In the genomic region with DNA sequence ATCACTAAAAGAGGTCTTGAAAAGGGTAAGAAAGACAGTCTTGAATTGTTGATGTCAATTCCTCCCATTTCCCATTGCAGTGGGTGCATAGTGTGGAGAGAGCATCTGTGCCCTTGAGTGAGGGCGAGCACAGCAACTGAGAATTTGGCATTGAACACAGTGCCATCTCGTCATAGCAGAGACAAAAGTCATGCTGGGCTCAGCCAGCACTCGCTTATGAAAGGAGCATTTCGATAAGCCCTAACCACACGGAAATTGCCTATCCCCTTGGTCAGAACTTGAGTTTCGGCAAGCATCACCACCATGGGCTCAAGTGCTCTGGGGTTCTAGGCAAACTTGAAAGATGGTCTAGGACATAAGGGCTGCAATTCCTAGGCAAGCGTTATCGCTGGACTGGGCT, we compare ENCODE assay signal across 28 cellular contexts.
"Had no signal": no experiment of that assay in that cellular context is flagged by ENCODE, and none has a peak within 500 bp of the region (broad histone marks: within the 10 kb centered on the region; RNA-seq: fewer than 3 reads in every experiment).

No MANE protein-coding gene starts in this region.

- H3K27me3 ChIP-seq: neutrophil, pancreas, spleen, suprapubic skin, testis, tibial artery, transverse colon, upper lobe of right lung, uterus had no signal

- H3K36me3 ChIP-seq: neutrophil, pancreas, spleen, suprapubic skin, tibial artery, transverse colon, upper lobe of right lung, uterus had no signal

- FAIRE-seq: pancreas had no signal

- H3K9me3 ChIP-seq: neutrophil, pancreas, testis, tibial artery, upper lobe of right lung, uterus had no signal

- H3K4me3 ChIP-seq: pancreas, psoas muscle, skin epidermis, smooth muscle cell, spleen, suprapubic skin, testis, tibial artery, transverse colon, upper lobe of right lung, uterus had no signal

- H3K4me2 ChIP-seq: smooth muscle cell had no signal

- H3K27ac ChIP-seq: neutrophil, pancreas, psoas muscle, skin epidermis, spleen, suprapubic skin, testis, tibial artery, transverse colon, upper lobe of right lung, uterus had no signal

- ATAC-seq: naive thymus-derived CD8-positive, alpha-beta T cell; natural killer cell treated with Interleukin-12 subunit alpha and Interleukin-12 subunit beta and Interleukin-15 and Interleukin-18, amount 100 ng/mL, for 72 hours; pancreas; psoas muscle; right cardiac atrium; sciatic nerve; stimulated activated memory B cell treated with anti-CD40 and anti-IgM and Interleukin-4, amounts not matched to agents 10 μg/mL and 1 μg/mL and 100 μg/mL, for 72 hours; stimulated activated naive CD8-positive, alpha-beta T cell treated with anti-CD3 and anti-CD28 coated beads, Interleukin-15, amount 100 ng/mL, for 72 hours; stimulated activated naive CD8-positive, alpha-beta T cell treated with anti-CD3 and anti-CD28 coated beads, Interleukin-15, Interleukin-2, amounts not matched to agents 100 U/mL and 50 U/mL, for 24 hours had no signal

- H3K4me1 ChIP-seq: pancreas, psoas muscle, spleen, suprapubic skin, testis, tibial artery, transverse colon, upper lobe of right lung, uterus had no signal

- DNase-seq: naive thymus-derived CD8-positive, alpha-beta T cell; nephron progenitor cell; nucleus accumbens; pancreas; psoas muscle; right cardiac atrium; spleen; stimulated activated CD4-positive, alpha-beta T cell treated with anti-CD3 and anti-CD28 coated beads, Interleukin-12 subunit alpha, Interleukin-12 subunit beta, amount 100 ng/mL, for 4 hours; stimulated activated CD4-positive, alpha-beta T cell treated with anti-CD3 and anti-CD28 coated beads, Interleukin-1b, Interleukin-23, amount 100 ng/mL, for 48 hours; stimulated activated CD4-positive, alpha-beta T cell treated with anti-CD3 and anti-CD28 coated beads, Interleukin-4, amount 100 ng/mL, for 1 hour; stimulated activated CD4-positive, alpha-beta T cell treated with anti-CD3 and anti-CD28 coated beads, Interleukin-4, amount 100 ng/mL, for 4 hours; stimulated activated CD8-positive, alpha-beta memory T cell treated with anti-CD3 and anti-CD28 coated beads, Interleukin-4, amount 100 ng/mL, for 48 hours; stimulated activated naive CD4-positive, alpha-beta T cell; stimulated activated naive CD8-positive, alpha-beta T cell treated with anti-CD3 and anti-CD28 coated beads, Interleukin-15, amount 100 ng/mL, for 72 hours; stimulated activated naive CD8-positive, alpha-beta T cell treated with anti-CD3 and anti-CD28 coated beads, Interleukin-15, Interleukin-2, amounts not matched to agents 100 U/mL and 50 U/mL, for 24 hours; substantia nigra; testis; tibial artery; transverse colon; upper lobe of right lung; uterus had no signal
